In the genomic region with DNA sequence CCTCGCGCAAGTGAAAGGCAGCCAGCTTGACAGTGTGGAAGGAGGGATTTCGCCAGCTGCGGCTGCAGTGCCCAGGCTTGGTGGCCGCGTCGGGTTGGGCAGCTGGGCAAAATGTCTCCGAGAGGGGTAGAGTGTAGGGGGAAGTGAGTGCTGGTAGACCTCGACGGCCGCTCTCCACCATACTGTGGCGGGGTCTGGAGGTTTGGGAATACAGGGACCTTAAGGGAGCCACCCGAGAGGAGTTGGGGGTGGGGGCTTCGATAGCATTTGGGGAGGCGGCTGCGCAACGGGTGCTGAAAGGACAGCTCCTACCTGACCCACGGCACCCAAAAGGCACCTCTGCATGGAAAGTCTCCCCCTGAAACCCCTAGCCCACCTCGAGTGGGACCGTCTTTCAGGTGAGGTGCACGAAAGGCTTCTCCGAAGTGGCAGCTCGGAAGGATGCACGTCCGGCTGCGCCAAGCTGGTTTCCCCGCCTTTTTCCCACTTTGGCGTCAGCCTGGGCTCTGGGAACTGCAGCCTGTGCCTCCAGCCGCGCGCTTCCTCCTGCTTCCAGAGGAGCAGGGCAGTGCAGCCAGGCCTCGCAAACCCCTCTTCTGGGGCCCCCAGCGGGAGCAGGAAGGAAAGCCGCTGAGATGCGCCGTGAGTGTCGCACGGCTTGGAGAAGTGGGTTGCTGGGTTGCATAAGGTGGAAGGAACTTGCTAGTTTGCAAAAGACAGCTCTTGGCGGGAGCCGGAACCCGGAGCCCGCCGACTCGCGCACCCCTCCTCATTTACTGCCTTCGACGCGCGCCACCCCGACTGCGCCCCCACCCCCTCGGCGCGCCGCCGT, we compare ENCODE assay signal across 1 cellular context.
A peak's percentile ranks its signal among the peaks of the same experiment; 100 is the strongest.
TF ChIP-seq lines count a peak whose summit lies in the region.

No MANE protein-coding gene starts in this region.

TF ChIP-seq in HepG2, 621 proteins besides CTCF, POLR2A, EP300 and RAD21 (continued from another document and continues in another):
- TF ChIP-seq, protein P1, sequence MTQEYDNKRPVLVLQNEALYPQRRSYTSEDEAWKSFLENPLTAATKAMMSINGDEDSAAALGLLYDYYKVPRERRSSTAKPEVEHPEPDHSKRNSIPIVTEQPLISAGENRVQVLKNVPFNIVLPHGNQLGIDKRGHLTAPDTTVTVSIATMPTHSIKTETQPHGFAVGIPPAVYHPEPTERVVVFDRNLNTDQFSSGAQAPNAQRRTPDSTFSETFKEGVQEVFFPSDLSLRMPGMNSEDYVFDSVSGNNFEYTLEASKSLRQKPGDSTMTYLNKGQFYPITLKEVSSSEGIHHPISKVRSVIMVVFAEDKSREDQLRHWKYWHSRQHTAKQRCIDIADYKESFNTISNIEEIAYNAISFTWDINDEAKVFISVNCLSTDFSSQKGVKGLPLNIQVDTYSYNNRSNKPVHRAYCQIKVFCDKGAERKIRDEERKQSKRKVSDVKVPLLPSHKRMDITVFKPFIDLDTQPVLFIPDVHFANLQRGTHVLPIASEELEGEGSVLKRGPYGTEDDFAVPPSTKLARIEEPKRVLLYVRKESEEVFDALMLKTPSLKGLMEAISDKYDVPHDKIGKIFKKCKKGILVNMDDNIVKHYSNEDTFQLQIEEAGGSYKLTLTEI (CRISPR knock-in tag; conservative IDR thresholded peaks at IDR 0.05), result no peak
- TF ChIP-seq, protein P2, sequence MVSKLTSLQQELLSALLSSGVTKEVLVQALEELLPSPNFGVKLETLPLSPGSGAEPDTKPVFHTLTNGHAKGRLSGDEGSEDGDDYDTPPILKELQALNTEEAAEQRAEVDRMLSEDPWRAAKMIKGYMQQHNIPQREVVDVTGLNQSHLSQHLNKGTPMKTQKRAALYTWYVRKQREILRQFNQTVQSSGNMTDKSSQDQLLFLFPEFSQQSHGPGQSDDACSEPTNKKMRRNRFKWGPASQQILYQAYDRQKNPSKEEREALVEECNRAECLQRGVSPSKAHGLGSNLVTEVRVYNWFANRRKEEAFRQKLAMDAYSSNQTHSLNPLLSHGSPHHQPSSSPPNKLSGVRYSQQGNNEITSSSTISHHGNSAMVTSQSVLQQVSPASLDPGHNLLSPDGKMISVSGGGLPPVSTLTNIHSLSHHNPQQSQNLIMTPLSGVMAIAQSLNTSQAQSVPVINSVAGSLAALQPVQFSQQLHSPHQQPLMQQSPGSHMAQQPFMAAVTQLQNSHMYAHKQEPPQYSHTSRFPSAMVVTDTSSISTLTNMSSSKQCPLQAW (CRISPR knock-in tag; IDR thresholded peaks at IDR 0.05), result no peak
- TF ChIP-seq, protein P3, sequence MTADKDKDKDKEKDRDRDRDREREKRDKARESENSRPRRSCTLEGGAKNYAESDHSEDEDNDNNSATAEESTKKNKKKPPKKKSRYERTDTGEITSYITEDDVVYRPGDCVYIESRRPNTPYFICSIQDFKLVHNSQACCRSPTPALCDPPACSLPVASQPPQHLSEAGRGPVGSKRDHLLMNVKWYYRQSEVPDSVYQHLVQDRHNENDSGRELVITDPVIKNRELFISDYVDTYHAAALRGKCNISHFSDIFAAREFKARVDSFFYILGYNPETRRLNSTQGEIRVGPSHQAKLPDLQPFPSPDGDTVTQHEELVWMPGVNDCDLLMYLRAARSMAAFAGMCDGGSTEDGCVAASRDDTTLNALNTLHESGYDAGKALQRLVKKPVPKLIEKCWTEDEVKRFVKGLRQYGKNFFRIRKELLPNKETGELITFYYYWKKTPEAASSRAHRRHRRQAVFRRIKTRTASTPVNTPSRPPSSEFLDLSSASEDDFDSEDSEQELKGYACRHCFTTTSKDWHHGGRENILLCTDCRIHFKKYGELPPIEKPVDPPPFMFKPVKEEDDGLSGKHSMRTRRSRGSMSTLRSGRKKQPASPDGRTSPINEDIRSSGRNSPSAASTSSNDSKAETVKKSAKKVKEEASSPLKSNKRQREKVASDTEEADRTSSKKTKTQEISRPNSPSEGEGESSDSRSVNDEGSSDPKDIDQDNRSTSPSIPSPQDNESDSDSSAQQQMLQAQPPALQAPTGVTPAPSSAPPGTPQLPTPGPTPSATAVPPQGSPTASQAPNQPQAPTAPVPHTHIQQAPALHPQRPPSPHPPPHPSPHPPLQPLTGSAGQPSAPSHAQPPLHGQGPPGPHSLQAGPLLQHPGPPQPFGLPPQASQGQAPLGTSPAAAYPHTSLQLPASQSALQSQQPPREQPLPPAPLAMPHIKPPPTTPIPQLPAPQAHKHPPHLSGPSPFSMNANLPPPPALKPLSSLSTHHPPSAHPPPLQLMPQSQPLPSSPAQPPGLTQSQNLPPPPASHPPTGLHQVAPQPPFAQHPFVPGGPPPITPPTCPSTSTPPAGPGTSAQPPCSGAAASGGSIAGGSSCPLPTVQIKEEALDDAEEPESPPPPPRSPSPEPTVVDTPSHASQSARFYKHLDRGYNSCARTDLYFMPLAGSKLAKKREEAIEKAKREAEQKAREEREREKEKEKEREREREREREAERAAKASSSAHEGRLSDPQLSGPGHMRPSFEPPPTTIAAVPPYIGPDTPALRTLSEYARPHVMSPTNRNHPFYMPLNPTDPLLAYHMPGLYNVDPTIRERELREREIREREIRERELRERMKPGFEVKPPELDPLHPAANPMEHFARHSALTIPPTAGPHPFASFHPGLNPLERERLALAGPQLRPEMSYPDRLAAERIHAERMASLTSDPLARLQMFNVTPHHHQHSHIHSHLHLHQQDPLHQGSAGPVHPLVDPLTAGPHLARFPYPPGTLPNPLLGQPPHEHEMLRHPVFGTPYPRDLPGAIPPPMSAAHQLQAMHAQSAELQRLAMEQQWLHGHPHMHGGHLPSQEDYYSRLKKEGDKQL (CRISPR knock-in tag; IDR thresholded peaks at IDR 0.05; ENCODE audit: low read depth), result no peak
- TF ChIP-seq ZNF703 (CRISPR knock-in tag; IDR thresholded peaks at IDR 0.05; ENCODE audit: borderline replicate concordance) (no peak), ZNF562 (CRISPR knock-in tag; IDR thresholded peaks at IDR 0.05; ENCODE audit: borderline replicate concordance) (no peak), HDAC6 (IDR thresholded peaks at IDR 0.05; ENCODE audit: low read depth, low read length) (no peak), ZNF709 (CRISPR knock-in tag; IDR thresholded peaks at IDR 0.05) (0 out of 2 replicates have a peak, but pooled peaks have one; percentile 45), MXI1 (IDR thresholded peaks at IDR 0.05; ENCODE audit: borderline replicate concordance, low read depth, low read length) (0 out of 3 replicates have a peak, but pooled peaks have one; percentile 13), PHB2 (IDR thresholded peaks at IDR 0.05; ENCODE audit: partially characterized antibody) (no peak), ELF3 (CRISPR knock-in tag; IDR thresholded peaks at IDR 0.05) (no peak), ZNF121 (CRISPR knock-in tag; IDR thresholded peaks at IDR 0.05) (peak; percentile 71), MEIS1 (CRISPR knock-in tag; IDR thresholded peaks at IDR 0.05; ENCODE audit: borderline replicate concordance) (peak; percentile 53; the same call in 1 of the 2 replicates), MYC (CRISPR knock-in tag; IDR thresholded peaks at IDR 0.05; ENCODE audit: borderline replicate concordance) (peak; percentile 51; the same call in 1 of the 2 replicates), MEIS2 (CRISPR knock-in tag; IDR thresholded peaks at IDR 0.05) (no peak; the same call in 1 of the 2 replicates), SMAD3 (CRISPR knock-in tag; IDR thresholded peaks at IDR 0.05) (no peak), PHF8 (CRISPR knock-in tag; IDR thresholded peaks at IDR 0.05) (no peak), SP140L (CRISPR knock-in tag; IDR thresholded peaks at IDR 0.05; ENCODE audit: borderline replicate concordance) (no peak), RCOR2 (CRISPR knock-in tag; IDR thresholded peaks at IDR 0.05) (no peak), ZNF296 (CRISPR knock-in tag; conservative IDR thresholded peaks at IDR 0.05) (no peak), ZNF678 (CRISPR knock-in tag; IDR thresholded peaks at IDR 0.05) (no peak), MXD4 (CRISPR knock-in tag; IDR thresholded peaks at IDR 0.05) (no peak), ZNF780A (CRISPR knock-in tag; IDR thresholded peaks at IDR 0.05) (no peak), ZNF12 (CRISPR knock-in tag; IDR thresholded peaks at IDR 0.05) (no peak), CBFB (CRISPR knock-in tag; IDR thresholded peaks at IDR 0.05) (no peak), ZNF10 (CRISPR knock-in tag; IDR thresholded peaks at IDR 0.05; ENCODE audit: borderline replicate concordance, low read depth) (no peak), NFATC3 (CRISPR knock-in tag; IDR thresholded peaks at IDR 0.05) (no peak), MEF2D (CRISPR knock-in tag; IDR thresholded peaks at IDR 0.05) (no peak), SUZ12 (IDR thresholded peaks at IDR 0.05; ENCODE audit: low read depth, low read length) (no peak), ZNF775 (CRISPR knock-in tag; IDR thresholded peaks at IDR 0.05; ENCODE audit: borderline replicate concordance) (no peak), KDM2A (CRISPR knock-in tag; IDR thresholded peaks at IDR 0.05; ENCODE audit: borderline replicate concordance, low read depth) (peak; percentile 87)
- TF ChIP-seq, protein P4, sequence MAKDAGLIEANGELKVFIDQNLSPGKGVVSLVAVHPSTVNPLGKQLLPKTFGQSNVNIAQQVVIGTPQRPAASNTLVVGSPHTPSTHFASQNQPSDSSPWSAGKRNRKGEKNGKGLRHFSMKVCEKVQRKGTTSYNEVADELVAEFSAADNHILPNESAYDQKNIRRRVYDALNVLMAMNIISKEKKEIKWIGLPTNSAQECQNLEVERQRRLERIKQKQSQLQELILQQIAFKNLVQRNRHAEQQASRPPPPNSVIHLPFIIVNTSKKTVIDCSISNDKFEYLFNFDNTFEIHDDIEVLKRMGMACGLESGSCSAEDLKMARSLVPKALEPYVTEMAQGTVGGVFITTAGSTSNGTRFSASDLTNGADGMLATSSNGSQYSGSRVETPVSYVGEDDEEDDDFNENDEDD (CRISPR knock-in tag; IDR thresholded peaks at IDR 0.05; ENCODE audit: borderline replicate concordance), result peak; percentile 43; the same call in 1 of the 2 replicates
- TF ChIP-seq, protein P5, sequence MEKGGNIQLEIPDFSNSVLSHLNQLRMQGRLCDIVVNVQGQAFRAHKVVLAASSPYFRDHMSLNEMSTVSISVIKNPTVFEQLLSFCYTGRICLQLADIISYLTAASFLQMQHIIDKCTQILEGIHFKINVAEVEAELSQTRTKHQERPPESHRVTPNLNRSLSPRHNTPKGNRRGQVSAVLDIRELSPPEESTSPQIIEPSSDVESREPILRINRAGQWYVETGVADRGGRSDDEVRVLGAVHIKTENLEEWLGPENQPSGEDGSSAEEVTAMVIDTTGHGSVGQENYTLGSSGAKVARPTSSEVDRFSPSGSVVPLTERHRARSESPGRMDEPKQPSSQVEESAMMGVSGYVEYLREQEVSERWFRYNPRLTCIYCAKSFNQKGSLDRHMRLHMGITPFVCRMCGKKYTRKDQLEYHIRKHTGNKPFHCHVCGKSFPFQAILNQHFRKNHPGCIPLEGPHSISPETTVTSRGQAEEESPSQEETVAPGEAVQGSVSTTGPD (CRISPR knock-in tag; IDR thresholded peaks at IDR 0.05), result no peak
- TF ChIP-seq, protein P6, sequence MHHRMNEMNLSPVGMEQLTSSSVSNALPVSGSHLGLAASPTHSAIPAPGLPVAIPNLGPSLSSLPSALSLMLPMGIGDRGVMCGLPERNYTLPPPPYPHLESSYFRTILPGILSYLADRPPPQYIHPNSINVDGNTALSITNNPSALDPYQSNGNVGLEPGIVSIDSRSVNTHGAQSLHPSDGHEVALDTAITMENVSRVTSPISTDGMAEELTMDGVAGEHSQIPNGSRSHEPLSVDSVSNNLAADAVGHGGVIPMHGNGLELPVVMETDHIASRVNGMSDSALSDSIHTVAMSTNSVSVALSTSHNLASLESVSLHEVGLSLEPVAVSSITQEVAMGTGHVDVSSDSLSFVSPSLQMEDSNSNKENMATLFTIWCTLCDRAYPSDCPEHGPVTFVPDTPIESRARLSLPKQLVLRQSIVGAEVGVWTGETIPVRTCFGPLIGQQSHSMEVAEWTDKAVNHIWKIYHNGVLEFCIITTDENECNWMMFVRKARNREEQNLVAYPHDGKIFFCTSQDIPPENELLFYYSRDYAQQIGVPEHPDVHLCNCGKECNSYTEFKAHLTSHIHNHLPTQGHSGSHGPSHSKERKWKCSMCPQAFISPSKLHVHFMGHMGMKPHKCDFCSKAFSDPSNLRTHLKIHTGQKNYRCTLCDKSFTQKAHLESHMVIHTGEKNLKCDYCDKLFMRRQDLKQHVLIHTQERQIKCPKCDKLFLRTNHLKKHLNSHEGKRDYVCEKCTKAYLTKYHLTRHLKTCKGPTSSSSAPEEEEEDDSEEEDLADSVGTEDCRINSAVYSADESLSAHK (CRISPR knock-in tag; IDR thresholded peaks at IDR 0.05; ENCODE audit: borderline replicate concordance), result no peak
- TF ChIP-seq, protein P7, sequence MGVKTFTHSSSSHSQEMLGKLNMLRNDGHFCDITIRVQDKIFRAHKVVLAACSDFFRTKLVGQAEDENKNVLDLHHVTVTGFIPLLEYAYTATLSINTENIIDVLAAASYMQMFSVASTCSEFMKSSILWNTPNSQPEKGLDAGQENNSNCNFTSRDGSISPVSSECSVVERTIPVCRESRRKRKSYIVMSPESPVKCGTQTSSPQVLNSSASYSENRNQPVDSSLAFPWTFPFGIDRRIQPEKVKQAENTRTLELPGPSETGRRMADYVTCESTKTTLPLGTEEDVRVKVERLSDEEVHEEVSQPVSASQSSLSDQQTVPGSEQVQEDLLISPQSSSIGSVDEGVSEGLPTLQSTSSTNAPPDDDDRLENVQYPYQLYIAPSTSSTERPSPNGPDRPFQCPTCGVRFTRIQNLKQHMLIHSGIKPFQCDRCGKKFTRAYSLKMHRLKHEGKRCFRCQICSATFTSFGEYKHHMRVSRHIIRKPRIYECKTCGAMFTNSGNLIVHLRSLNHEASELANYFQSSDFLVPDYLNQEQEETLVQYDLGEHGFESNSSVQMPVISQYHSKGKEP (CRISPR knock-in tag; IDR thresholded peaks at IDR 0.05), result no peak
- TF ChIP-seq, protein P8, sequence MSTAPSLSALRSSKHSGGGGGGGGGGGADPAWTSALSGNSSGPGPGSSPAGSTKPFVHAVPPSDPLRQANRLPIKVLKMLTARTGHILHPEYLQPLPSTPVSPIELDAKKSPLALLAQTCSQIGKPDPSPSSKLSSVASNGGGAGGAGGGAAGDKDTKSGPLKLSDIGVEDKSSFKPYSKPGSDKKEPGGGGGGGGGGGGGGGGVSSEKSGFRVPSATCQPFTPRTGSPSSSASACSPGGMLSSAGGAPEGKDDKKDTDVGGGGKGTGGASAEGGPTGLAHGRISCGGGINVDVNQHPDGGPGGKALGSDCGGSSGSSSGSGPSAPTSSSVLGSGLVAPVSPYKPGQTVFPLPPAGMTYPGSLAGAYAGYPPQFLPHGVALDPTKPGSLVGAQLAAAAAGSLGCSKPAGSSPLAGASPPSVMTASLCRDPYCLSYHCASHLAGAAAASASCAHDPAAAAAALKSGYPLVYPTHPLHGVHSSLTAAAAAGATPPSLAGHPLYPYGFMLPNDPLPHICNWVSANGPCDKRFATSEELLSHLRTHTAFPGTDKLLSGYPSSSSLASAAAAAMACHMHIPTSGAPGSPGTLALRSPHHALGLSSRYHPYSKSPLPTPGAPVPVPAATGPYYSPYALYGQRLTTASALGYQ (CRISPR knock-in tag; IDR thresholded peaks at IDR 0.05), result no peak
- TF ChIP-seq, protein P9, sequence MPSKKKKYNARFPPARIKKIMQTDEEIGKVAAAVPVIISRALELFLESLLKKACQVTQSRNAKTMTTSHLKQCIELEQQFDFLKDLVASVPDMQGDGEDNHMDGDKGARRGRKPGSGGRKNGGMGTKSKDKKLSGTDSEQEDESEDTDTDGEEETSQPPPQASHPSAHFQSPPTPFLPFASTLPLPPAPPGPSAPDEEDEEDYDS (CRISPR knock-in tag; IDR thresholded peaks at IDR 0.05), result no peak
- TF ChIP-seq, protein P10, sequence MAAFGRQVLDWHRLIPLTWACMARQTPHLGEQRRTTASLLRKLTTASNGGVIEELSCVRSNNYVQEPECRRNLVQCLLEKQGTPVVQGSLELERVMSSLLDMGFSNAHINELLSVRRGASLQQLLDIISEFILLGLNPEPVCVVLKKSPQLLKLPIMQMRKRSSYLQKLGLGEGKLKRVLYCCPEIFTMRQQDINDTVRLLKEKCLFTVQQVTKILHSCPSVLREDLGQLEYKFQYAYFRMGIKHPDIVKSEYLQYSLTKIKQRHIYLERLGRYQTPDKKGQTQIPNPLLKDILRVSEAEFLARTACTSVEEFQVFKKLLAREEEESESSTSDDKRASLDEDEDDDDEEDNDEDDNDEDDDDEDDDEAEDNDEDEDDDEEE (CRISPR knock-in tag; IDR thresholded peaks at IDR 0.05), result no peak; the same call in 1 of the 2 replicates
